ENCODE assay signal across 12 cellular contexts in genomic region chr20:52172392-52173047, GRCh38. TPM values are rescaled to one million over a fixed set of nuclear protein-coding genes. Genes with fewer than 3 reads are reported as not detected.
A peak's percentile ranks its signal among the peaks of the same experiment; 100 is the strongest.
DNase-seq lines count a peak whose midpoint lies in the region; ATAC-seq and TF ChIP-seq lines count a peak whose summit lies in the region.
"Had no signal": no experiment of that assay in that cellular context is flagged by ENCODE, and none has a peak within 500 bp of the region (broad histone marks: within the 10 kb centered on the region; RNA-seq: fewer than 3 reads in every experiment).

No MANE protein-coding gene starts in this region.

- H3K9me3 ChIP-seq in hepatocyte (ENCODE audit: low read depth): no peaks in the 10 kb centered on the region

- H3K4me2 ChIP-seq in hepatocyte: no peak overlapping the region

- TF ChIP-seq CTCF in activated B cell treated with CpG ODN at 0.5 μM for 24 hours (IDR thresholded peaks at IDR 0.05) (no peak), hepatocyte (IDR thresholded peaks at IDR 0.05; ENCODE audit: poor library complexity) (no peak)

- no peak overlapping the region for H2AFZ ChIP-seq in hepatocyte

- WGBS in hepatocyte (ENCODE audit: low lambda C conversion rate, missing lambda C conversion rate): 97% methylated on average over 9 of the region's 9 CpGs

- no peaks in the 10 kb centered on the region for H3K79me2 ChIP-seq in hepatocyte

- H3K27ac ChIP-seq in hepatocyte: no peak overlapping the region

- intact Hi-C loops in activated B cell treated with CpG ODN at 0.5 μM for 24 hours (cut with micrococcal nuclease): loop anchor here (2.0 kb wide), 1 partner anchor 18 kb away; the partner anchor contains the start of gene ZFP64

- no peaks in the 10 kb centered on the region for H3K27me3 ChIP-seq in hepatocyte

- H3K36me3 Mint-ChIP-seq in activated B cell treated with CpG ODN at 0.5 μM for 24 hours (ENCODE audit: low read depth): peaks cover 22% of the 10 kb centered on the region

- ATAC-seq in GM18517 (IDR thresholded peaks at IDR 0.05; ENCODE audit: unreplicated experiment): peak; percentile 85
- peak; percentile 81 for ATAC-seq in GM21423 (IDR thresholded peaks at IDR 0.05; ENCODE audit: unreplicated experiment)
- ATAC-seq in HG03060 (IDR thresholded peaks at IDR 0.05; ENCODE audit: low read depth, unreplicated experiment): peak; percentile 64
- ATAC-seq in activated B cell treated with CpG ODN at 0.5 μM for 24 hours (ENCODE audit: low read depth): peak; percentile 70

- no peaks in the 10 kb centered on the region for H3K4me1 ChIP-seq in hepatocyte (ENCODE audit: insufficient read depth)

- CTCF ChIA-PET in activated B cell treated with CpG ODN at 0.5 μM for 24 hours (lab: Charles Lee): no interaction called here

- no peaks in the 10 kb centered on the region for H3K9me2 ChIP-seq in hepatocyte (replicated peaks; ENCODE audit: insufficient read depth)

- H4K20me1 ChIP-seq in hepatocyte (ENCODE audit: insufficient read depth, poor library complexity, severe bottlenecking): no peaks in the 10 kb centered on the region

- H3K27ac Mint-ChIP-seq in activated B cell treated with CpG ODN at 0.5 μM for 24 hours: peak overlapping the region; percentile 5

- no peaks in the 10 kb centered on the region for H3K36me3 ChIP-seq in hepatocyte (replicated peaks; ENCODE audit: insufficient read depth, low read depth)

- DNase-seq in activated B cell treated with CpG ODN at 0.5 μM for 24 hours: no peak
- no peak for DNase-seq in hepatocyte (ENCODE audit: low spot score)
- no peak for DNase-seq in NCI-H2107 treated with DMSO at 0.1 percent for 48 hours (lab: John Stamatoyannopoulos, UW; ENCODE audit: unreplicated experiment)
- no peak for DNase-seq in midbrain (lab: John Stamatoyannopoulos, UW)
- no peak for DNase-seq in pons (ENCODE audit: low spot score)
- DNase-seq: erythroblast, posterior cingulate gyrus, SW 1271 had no signal

- H3K4me1 Mint-ChIP-seq in activated B cell treated with CpG ODN at 0.5 μM for 24 hours: peaks cover 32% of the 10 kb centered on the region
- H3K4me1 Mint-ChIP-seq: CD14-positive monocyte had no signal

- H3K4me3 Mint-ChIP-seq in activated B cell treated with CpG ODN at 0.5 μM for 24 hours: no peak overlapping the region
- H3K4me3 Mint-ChIP-seq: CD14-positive monocyte had no signal

- H3K9me3 Mint-ChIP-seq in activated B cell treated with CpG ODN at 0.5 μM for 24 hours: no peaks in the 10 kb centered on the region

- no peaks in the 10 kb centered on the region for H3K27me3 Mint-ChIP-seq in activated B cell treated with CpG ODN at 0.5 μM for 24 hours

- POLR2A ChIA-PET in activated B cell treated with CpG ODN at 0.5 μM for 24 hours (lab: Charles Lee): interaction anchor here (0.6 kb wide), 1 partner anchor 1708 kb away, joined by 5 read pairs; no protein-coding TSS in a partner anchor

- H3K4me3 ChIP-seq in hepatocyte: no peak overlapping the region

RNA-seq across cellular contexts. Expression of gene ZFP64, which starts 19.1 kb away (rescaled TPM):
- total RNA-seq in activated B cell treated with CpG ODN at 0.5 μM for 24 hours (13.7 and 14.2 TPM in 2 replicates), hepatocyte (10.0 and 14.9 TPM in 2 replicates)
- 8.5 and 9.3 TPM in 2 replicates for polyA plus RNA-seq in hepatocyte
